In genomic region chr1:6448749-6449631, GRCh38 we compare ENCODE assay signal across 8 cellular contexts. TPM values are rescaled to one million over a fixed set of nuclear protein-coding genes. Genes with fewer than 3 reads are reported as not detected.
DNase-seq lines count a peak whose midpoint lies in the region; ATAC-seq and TF ChIP-seq lines count a peak whose summit lies in the region.

No MANE protein-coding gene starts in this region.

- no peaks in the 10 kb centered on the region for H3K9me3 ChIP-seq in CD4-positive, alpha-beta T cell (ENCODE audit: control insufficient read depth, low read length)
- no peaks in the 10 kb centered on the region for H3K9me3 ChIP-seq in mesodermal cell (ENCODE audit: control insufficient read depth, low read length)

- peak; percentile 39 for ATAC-seq in CD4-positive, alpha-beta T cell (ENCODE audit: poor library complexity)
- no peak for ATAC-seq in GM18502 (IDR thresholded peaks at IDR 0.05; ENCODE audit: poor library complexity, unreplicated experiment)
- ATAC-seq in HG03520 (IDR thresholded peaks at IDR 0.05; ENCODE audit: unreplicated experiment) = no peak

- no peaks in the 10 kb centered on the region for H3K36me3 ChIP-seq in mesodermal cell (ENCODE audit: control insufficient read depth, insufficient read depth, low read length)

- CTCF ChIA-PET in CD4-positive, alpha-beta T cell (lab: Charles Lee) = interaction anchor here (0.8 to 5.1 kb wide), 11 partner anchors 9 to 204 kb away, joined by 3 to 34 read pairs (median 6); partner anchors contain the start of gene TNFRSF25

- TF ChIP-seq EP300 in Ishikawa (IDR thresholded peaks at IDR 0.05; ENCODE audit: borderline replicate concordance) = no peak

- H3K27me3 ChIP-seq in CD4-positive, alpha-beta T cell (ENCODE audit: control insufficient read depth, insufficient read depth, low read length) = peaks cover 53% of the 10 kb centered on the region

- H3K9me3 Mint-ChIP-seq in CD4-positive, alpha-beta T cell = no peaks in the 10 kb centered on the region

- H3K27me3 Mint-ChIP-seq in CD4-positive, alpha-beta T cell = peaks cover 60% of the 10 kb centered on the region

- H3K36me3 Mint-ChIP-seq in CD4-positive, alpha-beta T cell (ENCODE audit: low read depth) = no peaks in the 10 kb centered on the region

- intact Hi-C loops in CD4-positive, alpha-beta T cell (cut with DNase I, micrococcal nuclease) = no loop called here

- POLR2A ChIA-PET in CD4-positive, alpha-beta T cell (lab: Charles Lee) = interaction anchor here (0.5 to 7.2 kb wide), 5 partner anchors 9 to 46 kb away, joined by 3 to 61 read pairs (median 5); partner anchors contain the start of gene TNFRSF25

- peak in 2 of 10 experiments; percentile 37 to 44 for DNase-seq in CD4-positive, alpha-beta T cell
- DNase-seq in astrocyte of the hippocampus (ENCODE audit: low read depth, low spot score) (peak; percentile 64), NCI-H187 treated with DMSO at 0.1 percent for 48 hours (lab: John Stamatoyannopoulos, UW) (no peak)
- DNase-seq in effector CD4-positive, alpha-beta T cell = no peak

- TF ChIP-seq CTCF in CD4-positive, alpha-beta T cell (IDR thresholded peaks at IDR 0.05) = no peak

- H3K4me1 ChIP-seq in mesodermal cell (ENCODE audit: control insufficient read depth, insufficient read depth, low read length, poor library complexity, severe bottlenecking) = peaks cover 5% of the 10 kb centered on the region

- 8 to 14% methylated on average over 16 to 24 of the region's 66 CpGs for WGBS in mesodermal cell (ENCODE audit: insufficient coverage in 2 of 2), 2 experiments

- peaks cover 42% of the 10 kb centered on the region for H3K4me1 Mint-ChIP-seq in CD4-positive, alpha-beta T cell (ENCODE audit: low read depth)

- H3K27ac Mint-ChIP-seq in CD4-positive, alpha-beta T cell = no peak overlapping the region

- no peak overlapping the region for H3K27ac ChIP-seq in CD4-positive, alpha-beta T cell (ENCODE audit: low read depth, low read length)
- no peak overlapping the region for H3K27ac ChIP-seq in mesodermal cell (ENCODE audit: low read depth, low read length, severe bottlenecking)

- no peak for TF ChIP-seq RAD21 in Ishikawa (IDR thresholded peaks at IDR 0.05; ENCODE audit: low read depth)

- H3K4me3 Mint-ChIP-seq in CD4-positive, alpha-beta T cell = peak overlapping the region; percentile 71

- peak overlapping the region; percentile 5 for H3K4me3 ChIP-seq in mesodermal cell (ENCODE audit: extremely low read depth, insufficient read depth, low read length, poor library complexity, severe bottlenecking)

TF ChIP-seq in Ishikawa, 13 proteins besides CTCF, POLR2A, EP300 and RAD21:
- TF ChIP-seq, protein P1, sequence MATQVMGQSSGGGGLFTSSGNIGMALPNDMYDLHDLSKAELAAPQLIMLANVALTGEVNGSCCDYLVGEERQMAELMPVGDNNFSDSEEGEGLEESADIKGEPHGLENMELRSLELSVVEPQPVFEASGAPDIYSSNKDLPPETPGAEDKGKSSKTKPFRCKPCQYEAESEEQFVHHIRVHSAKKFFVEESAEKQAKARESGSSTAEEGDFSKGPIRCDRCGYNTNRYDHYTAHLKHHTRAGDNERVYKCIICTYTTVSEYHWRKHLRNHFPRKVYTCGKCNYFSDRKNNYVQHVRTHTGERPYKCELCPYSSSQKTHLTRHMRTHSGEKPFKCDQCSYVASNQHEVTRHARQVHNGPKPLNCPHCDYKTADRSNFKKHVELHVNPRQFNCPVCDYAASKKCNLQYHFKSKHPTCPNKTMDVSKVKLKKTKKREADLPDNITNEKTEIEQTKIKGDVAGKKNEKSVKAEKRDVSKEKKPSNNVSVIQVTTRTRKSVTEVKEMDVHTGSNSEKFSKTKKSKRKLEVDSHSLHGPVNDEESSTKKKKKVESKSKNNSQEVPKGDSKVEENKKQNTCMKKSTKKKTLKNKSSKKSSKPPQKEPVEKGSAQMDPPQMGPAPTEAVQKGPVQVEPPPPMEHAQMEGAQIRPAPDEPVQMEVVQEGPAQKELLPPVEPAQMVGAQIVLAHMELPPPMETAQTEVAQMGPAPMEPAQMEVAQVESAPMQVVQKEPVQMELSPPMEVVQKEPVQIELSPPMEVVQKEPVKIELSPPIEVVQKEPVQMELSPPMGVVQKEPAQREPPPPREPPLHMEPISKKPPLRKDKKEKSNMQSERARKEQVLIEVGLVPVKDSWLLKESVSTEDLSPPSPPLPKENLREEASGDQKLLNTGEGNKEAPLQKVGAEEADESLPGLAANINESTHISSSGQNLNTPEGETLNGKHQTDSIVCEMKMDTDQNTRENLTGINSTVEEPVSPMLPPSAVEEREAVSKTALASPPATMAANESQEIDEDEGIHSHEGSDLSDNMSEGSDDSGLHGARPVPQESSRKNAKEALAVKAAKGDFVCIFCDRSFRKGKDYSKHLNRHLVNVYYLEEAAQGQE (IDR thresholded peaks at IDR 0.05; ENCODE audit: low read depth) = no peak
- TF ChIP-seq TEAD4 (IDR thresholded peaks at IDR 0.05) = no peak
- no peak for TF ChIP-seq EGR1 (IDR thresholded peaks at IDR 0.05)
- no peak; the same call in 1 of the 2 replicates for TF ChIP-seq ZBTB7A (IDR thresholded peaks at IDR 0.05; ENCODE audit: low read depth)
- no peak for TF ChIP-seq USF1 (IDR thresholded peaks at IDR 0.05)
- TF ChIP-seq MAX (IDR thresholded peaks at IDR 0.05) = 0 out of 2 replicates have a peak, but pooled peaks have one; percentile 18
- TF ChIP-seq FOXM1 (IDR thresholded peaks at IDR 0.05; ENCODE audit: borderline replicate concordance, low read depth) = no peak
TF ChIP-seq in Ishikawa: peak in this region for 1.

RNA-seq across cellular contexts. Expression of gene TNFRSF25, which starts 17.0 kb away (rescaled TPM):
- total RNA-seq in CD4-positive, alpha-beta T cell = 100 to 1,000 TPM; 220 to 225 TPM
- 30.6 TPM for polyA plus RNA-seq in mesodermal cell (2013, experiment 1 of 2)
- polyA plus RNA-seq in mesodermal cell (2013, experiment 2 of 2) = 24.6 TPM

RNA-seq across cellular contexts. Expression of gene ESPN, which starts 24.4 kb away (rescaled TPM):
- 1 to 10 TPM; 2.0 to 3.9 TPM for total RNA-seq in CD4-positive, alpha-beta T cell
- polyA plus RNA-seq in mesodermal cell (2013, experiment 1 of 2) = 2.0 TPM
- 0.91 TPM for polyA plus RNA-seq in mesodermal cell (2013, experiment 2 of 2)

RNA-seq across cellular contexts. Expression of gene HES2, which starts 29.3 kb away (rescaled TPM):
- total RNA-seq in CD4-positive, alpha-beta T cell = not detected
- 0.18 TPM for polyA plus RNA-seq in mesodermal cell (2013, experiment 1 of 2)
- polyA plus RNA-seq in mesodermal cell (2013, experiment 2 of 2) = 0.20 TPM

RNA-seq across cellular contexts. Expression of gene PLEKHG5, which starts 42.5 kb away (rescaled TPM):
- total RNA-seq in CD4-positive, alpha-beta T cell = 1 to 10 TPM; 5.0 to 6.1 TPM
- polyA plus RNA-seq in mesodermal cell (2013, experiment 1 of 2) = 27.1 TPM
- 23.0 TPM for polyA plus RNA-seq in mesodermal cell (2013, experiment 2 of 2)

RNA-seq across cellular contexts. Expression of gene ACOT7, which starts 55.4 kb away (rescaled TPM):
- total RNA-seq in CD4-positive, alpha-beta T cell = 1 to 10 TPM; 5.3 to 5.4 TPM
- polyA plus RNA-seq in mesodermal cell (2013, experiment 1 of 2) = 89.4 TPM
- polyA plus RNA-seq in mesodermal cell (2013, experiment 2 of 2) = 76.2 TPM
